ENCODE assay signal across 1 cellular context in genomic region chr14:52552063-52552988, GRCh38.
TF ChIP-seq lines count a peak whose summit lies in the region.

Gene GPR137C, plus strand, starts transcription at chr14:52552836. Its CDS starts 312 bp downstream, at chr14:52553148.
Gene TXNDC16, minus strand, starts transcription at chr14:52552505. Its CDS starts 8,948 bp downstream, at chr14:52543557.

TF ChIP-seq in H1, 55 proteins besides CTCF, POLR2A, EP300 and RAD21:
- no peak for TF ChIP-seq TCF12 (IDR thresholded peaks at IDR 0.05; ENCODE audit: low read depth, low read length)
- no peak for TF ChIP-seq BCL11A (IDR thresholded peaks at IDR 0.05; ENCODE audit: low read depth in 2 of 2, low read length in 2 of 2)
- TF ChIP-seq CHD7 (IDR thresholded peaks at IDR 0.05; ENCODE audit: insufficient replicate concordance, low read length) = no peak
- peak; percentile 86 for TF ChIP-seq CHD2 (IDR thresholded peaks at IDR 0.05; ENCODE audit: low read length)
- TF ChIP-seq CEBPB (IDR thresholded peaks at IDR 0.05; ENCODE audit: low read depth, low read length) = no peak
- no peak for TF ChIP-seq KDM5A (IDR thresholded peaks at IDR 0.05; ENCODE audit: low read length)
- no peak for TF ChIP-seq BACH1 (IDR thresholded peaks at IDR 0.05; ENCODE audit: low read length)
- peak; percentile 100 for TF ChIP-seq ASH2L (IDR thresholded peaks at IDR 0.05; ENCODE audit: low read length)
- no peak for TF ChIP-seq POU5F1 (IDR thresholded peaks at IDR 0.05; ENCODE audit: low read depth, low read length)
- TF ChIP-seq JUN (IDR thresholded peaks at IDR 0.05; ENCODE audit: low read depth, low read length) = no peak
- peak; percentile 97 for TF ChIP-seq KDM4A (IDR thresholded peaks at IDR 0.05; ENCODE audit: low read depth, low read length, severe bottlenecking)
- TF ChIP-seq EZH2 (IDR thresholded peaks at IDR 0.05; ENCODE audit: low read depth, low read length, severe bottlenecking) = no peak
- no peak for TF ChIP-seq CBX5 (IDR thresholded peaks at IDR 0.05; ENCODE audit: low read depth, low read length)
- TF ChIP-seq YY1 (IDR thresholded peaks at IDR 0.05; ENCODE audit: low read depth, low read length) = peak; percentile 38; the same call in 1 of the 2 replicates
- peak; percentile 80 to 88 for TF ChIP-seq SIN3A (conservative IDR thresholded peaks at IDR 0.05 in 1 of 2, IDR thresholded peaks at IDR 0.05 in 1 of 2; ENCODE audit: low read depth in 1 of 2, low read length in 2 of 2)
- peak; percentile 98 for TF ChIP-seq SP1 (IDR thresholded peaks at IDR 0.05; ENCODE audit: low read depth, low read length)
- no peak for TF ChIP-seq MAFK (IDR thresholded peaks at IDR 0.05; ENCODE audit: low read depth, low read length)
- no peak for TF ChIP-seq SIX5 (IDR thresholded peaks at IDR 0.05; ENCODE audit: low read depth, low read length)
- TF ChIP-seq ATF2 (IDR thresholded peaks at IDR 0.05; ENCODE audit: low read length) = no peak
- TF ChIP-seq TAF1 (IDR thresholded peaks at IDR 0.05; ENCODE audit: low read depth, low read length) = peak; percentile 81
- no peak; the same call in none of the 2 replicates for TF ChIP-seq SP4 (IDR thresholded peaks at IDR 0.05; ENCODE audit: low read length)
- TF ChIP-seq CBX8 (IDR thresholded peaks at IDR 0.05; ENCODE audit: borderline replicate concordance, low read depth, low read length) = no peak
- TF ChIP-seq USF2 (IDR thresholded peaks at IDR 0.05; ENCODE audit: low read length) = peak; percentile 42; the same call in 1 of the 2 replicates
- TF ChIP-seq CHD1 (IDR thresholded peaks at IDR 0.05; ENCODE audit: low read depth, low read length) = no peak
- TF ChIP-seq RBBP5 (IDR thresholded peaks at IDR 0.05; ENCODE audit: borderline replicate concordance, low read depth, low read length) = peak; percentile 97
- TF ChIP-seq MAX (IDR thresholded peaks at IDR 0.05) = peak; percentile 94
- no peak for TF ChIP-seq BRCA1 (IDR thresholded peaks at IDR 0.05; ENCODE audit: low read depth, low read length)
- no peak for TF ChIP-seq FOSL1 (IDR thresholded peaks at IDR 0.05; ENCODE audit: insufficient read depth, low read depth, low read length)
- TF ChIP-seq TBP (IDR thresholded peaks at IDR 0.05; ENCODE audit: low read depth, low read length) = peak; percentile 33
- 0 out of 2 replicates have a peak, but pooled peaks have one; percentile 28 for TF ChIP-seq EGR1 (IDR thresholded peaks at IDR 0.05; ENCODE audit: borderline replicate concordance, low read depth, low read length)
- TF ChIP-seq HDAC6 (IDR thresholded peaks at IDR 0.05; ENCODE audit: low read depth, low read length) = no peak
- no peak for TF ChIP-seq ZNF274 (IDR thresholded peaks at IDR 0.05; ENCODE audit: borderline replicate concordance, extremely low read depth, low read length)
- peak; percentile 80 for TF ChIP-seq PHF8 (conservative IDR thresholded peaks at IDR 0.05; ENCODE audit: low read depth, low read length)
- TF ChIP-seq SRF (IDR thresholded peaks at IDR 0.05; ENCODE audit: low read depth, low read length) = no peak
- TF ChIP-seq SIRT6 (IDR thresholded peaks at IDR 0.05; ENCODE audit: low read length) = no peak
- TF ChIP-seq POLR2AphosphoS5 (IDR thresholded peaks at IDR 0.05; ENCODE audit: low read depth, low read length) = peak; percentile 94
- TF ChIP-seq ATF3 (IDR thresholded peaks at IDR 0.05; ENCODE audit: insufficient read depth, low read depth, low read length) = no peak
- no peak for TF ChIP-seq SUZ12 (IDR thresholded peaks at IDR 0.05; ENCODE audit: low read length)
- no peak; a peak in 1 of 4 replicates for TF ChIP-seq HDAC2 (IDR thresholded peaks at IDR 0.05; ENCODE audit: borderline replicate concordance in 1 of 2, low read depth in 2 of 2, low read length in 2 of 2)
- peak; percentile 41 for TF ChIP-seq TAF7 (optimal IDR thresholded peaks at IDR 0.05; ENCODE audit: borderline replicate concordance, low read depth, low read length)
- no peak for TF ChIP-seq CTBP2 (IDR thresholded peaks at IDR 0.05; ENCODE audit: borderline replicate concordance, insufficient read depth, insufficient read length, low read length)
- TF ChIP-seq NANOG (IDR thresholded peaks at IDR 0.05; ENCODE audit: insufficient read depth, low read depth, low read length, poor library complexity, severe bottlenecking) = no peak
- TF ChIP-seq SAP30 (IDR thresholded peaks at IDR 0.05; ENCODE audit: insufficient read depth, insufficient replicate concordance, low read length) = peak; percentile 43
- peak; percentile 75 for TF ChIP-seq SP2 (IDR thresholded peaks at IDR 0.05; ENCODE audit: low read length)
- peak; percentile 93 for TF ChIP-seq E2F6 (IDR thresholded peaks at IDR 0.05)
- TF ChIP-seq CREB1 (IDR thresholded peaks at IDR 0.05) = peak; percentile 78
- TF ChIP-seq GABPA (IDR thresholded peaks at IDR 0.05; ENCODE audit: borderline replicate concordance, insufficient read depth, low read length) = no peak
- no peak for TF ChIP-seq NRF1 (IDR thresholded peaks at IDR 0.05; ENCODE audit: low read depth, low read length)
- no peak; the same call in 1 of the 2 replicates for TF ChIP-seq GTF2F1 (IDR thresholded peaks at IDR 0.05; ENCODE audit: borderline replicate concordance, low read depth, low read length)
- no peak for TF ChIP-seq RXRA (IDR thresholded peaks at IDR 0.05; ENCODE audit: insufficient read depth, low read depth, low read length)
